Comparison of ENCODE assay signal across 22 cellular contexts in the genomic region with DNA sequence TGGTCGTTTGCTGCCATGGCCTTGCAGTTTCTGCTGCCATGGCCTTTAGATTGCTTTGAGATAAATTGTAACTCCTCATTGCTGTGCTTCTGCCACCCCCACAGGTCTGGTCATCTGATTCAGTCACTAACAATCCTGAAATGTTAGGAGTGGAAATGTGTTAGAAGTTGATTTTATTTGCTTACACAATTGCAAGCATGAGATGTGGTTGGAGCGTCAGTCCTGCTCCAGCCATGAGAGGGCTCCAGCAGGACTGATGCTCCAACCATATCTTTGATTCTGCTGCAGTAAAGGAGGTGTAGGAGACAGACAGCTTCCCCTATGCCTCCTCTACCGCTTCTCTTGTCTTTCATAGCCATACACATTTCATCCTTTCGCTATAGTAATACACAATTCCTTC.
DNase-seq lines count a peak whose midpoint lies in the region; FAIRE-seq and TF ChIP-seq lines count a peak whose summit lies in the region.
"Had no signal": no experiment of that assay in that cellular context is flagged by ENCODE, and none has a peak within 500 bp of the region (broad histone marks: within the 10 kb centered on the region; RNA-seq: fewer than 3 reads in every experiment).

No MANE protein-coding gene starts in this region.

- H3K4me2 ChIP-seq in OCI-LY7 (ENCODE audit: low read length) (no peak overlapping the region), H1 (ENCODE audit: insufficient read depth in 1 of 2, low read depth in 2 of 2, low read length in 2 of 2) (no peak overlapping the region), smooth muscle cell (peak overlapping the region; percentile 46)
- H3K4me2 ChIP-seq: BLaER1 treated with 17β-estradiol and CSF1 and Interleukin-3, amounts not matched to agents 10 nM and 100 nM had no signal

- no peaks in the 10 kb centered on the region for H3K9me3 ChIP-seq in OCI-LY7 (ENCODE audit: low read length)
- H3K9me3 ChIP-seq in H1 (ENCODE audit: insufficient read depth in 2 of 2, low read depth in 1 of 2, low read length in 1 of 2), result no peaks in the 10 kb centered on the region
- no peaks in the 10 kb centered on the region for H3K9me3 ChIP-seq in smooth muscle cell (replicated peaks; ENCODE audit: low read depth)
- H3K9me3 ChIP-seq: BLaER1 treated with 17β-estradiol and CSF1 and Interleukin-3, amounts not matched to agents 10 nM and 100 nM; MG63 had no signal

- no peaks in the 10 kb centered on the region for H4K20me1 ChIP-seq in OCI-LY7 (ENCODE audit: insufficient read depth, low read length)
- no peaks in the 10 kb centered on the region for H4K20me1 ChIP-seq in H1 (replicated peaks in 1 of 2; ENCODE audit: control insufficient read depth in 1 of 2, insufficient read depth in 2 of 2, low read length in 2 of 2)
- H4K20me1 ChIP-seq in smooth muscle cell (ENCODE audit: low read depth), result no peaks in the 10 kb centered on the region

- no peaks in the 10 kb centered on the region for H3K9me2 ChIP-seq in OCI-LY7 (ENCODE audit: insufficient read depth, low read length)

- H3K36me3 ChIP-seq in OCI-LY7 (ENCODE audit: insufficient read depth, low read length), result peaks cover 36% of the 10 kb centered on the region
- H3K36me3 ChIP-seq in H1 (ENCODE audit: control insufficient read depth in 2 of 4, insufficient read depth in 4 of 4, low read length in 3 of 4), result peaks cover 3 to 19% (median 13%) of the 10 kb centered on the region in 4 experiments; a peak in 6 of 8 replicates
- H3K36me3 ChIP-seq in smooth muscle cell (ENCODE audit: low read depth), result peaks cover 6% of the 10 kb centered on the region

- TF ChIP-seq CTCF in OCI-LY7 (conservative IDR thresholded peaks at IDR 0.05; ENCODE audit: low read length), result peak; percentile 20; the same call in 1 of the 2 replicates
- TF ChIP-seq CTCF in H1 (IDR thresholded peaks at IDR 0.05; ENCODE audit: control extremely low read depth in 1 of 3, insufficient read depth in 1 of 3, low read depth in 1 of 3, low read length in 3 of 3), result peak in 2 of 3 experiments; percentile 9 to 22; a peak in 2 of 4 replicates
- TF ChIP-seq CTCF in smooth muscle cell (IDR thresholded peaks at IDR 0.05; ENCODE audit: borderline replicate concordance, insufficient read depth, poor library complexity, severe bottlenecking), result no peak
- no peak for TF ChIP-seq CTCF in GM13976 (IDR thresholded peaks at IDR 0.05; ENCODE audit: borderline replicate concordance, control extremely low read depth, extremely low read depth, insufficient read depth, missing control alignments)

- POLR2A ChIA-PET in OCI-LY7 (lab: Charles Lee) (no interaction called here), H1 (lab: Charles Lee; ENCODE audit: partially characterized antibody) (no interaction called here)

- H2AFZ ChIP-seq in OCI-LY7 (ENCODE audit: low read length), result no peak overlapping the region
- H2AFZ ChIP-seq in H1 (ENCODE audit: low read length), result no peak overlapping the region
- H2AFZ ChIP-seq in smooth muscle cell (ENCODE audit: low read depth), result no peak overlapping the region

- H3K27me3 ChIP-seq in H1 (replicated peaks in 1 of 4; ENCODE audit: control insufficient read depth in 3 of 4, extremely low read depth in 1 of 4, insufficient read depth in 3 of 4, low read length in 3 of 4) (no peaks in the 10 kb centered on the region), smooth muscle cell (ENCODE audit: low read depth) (no peaks in the 10 kb centered on the region)
- H3K27me3 ChIP-seq: BLaER1 treated with 17β-estradiol and CSF1 and Interleukin-3, amounts not matched to agents 10 nM and 100 nM; MG63 had no signal

- no peaks in the 10 kb centered on the region; the same call in 1 of the 2 replicates for H3K23me2 ChIP-seq in H1 (ENCODE audit: low read depth, low read length)

- H3F3A ChIP-seq in smooth muscle cell (ENCODE audit: low read depth), result peaks cover 16% of the 10 kb centered on the region

- 93% methylated on average over 4 of the region's 4 CpGs; no CpG with 5 or more reads in 1 of the 2 experiments for WGBS in H1 (ENCODE audit: extremely low coverage in 1 of 2, insufficient coverage in 1 of 2, insufficient read length in 1 of 2, insufficient replicate concordance in 2 of 2, low coverage in 1 of 2, low lambda C conversion rate in 2 of 2, missing lambda C conversion rate in 1 of 2), 2 experiments
- 61% methylated on average over 4 of the region's 4 CpGs for WGBS in smooth muscle cell (ENCODE audit: low lambda C conversion rate)

- H2AK5ac ChIP-seq in H1 (ENCODE audit: low read depth, low read length), result no peak overlapping the region

- no TSS peak for BruUV-seq in OCI-LY7 (replicated peaks; lab: Mats Ljungman, UMichigan)

- no peak overlapping the region for H4K8ac ChIP-seq in H1 (ENCODE audit: extremely low read depth, insufficient read depth, low read length)

- no peak overlapping the region for H2BK20ac ChIP-seq in H1 (ENCODE audit: low read length)

- no peak overlapping the region for H3K56ac ChIP-seq in H1 (replicated peaks; ENCODE audit: insufficient read length, low read depth, low read length)

- no peak overlapping the region for H4K5ac ChIP-seq in H1 (ENCODE audit: insufficient read length, low read depth, low read length)

- no peak for TF ChIP-seq POLR2A in H1 (IDR thresholded peaks at IDR 0.05; ENCODE audit: control extremely low read depth in 1 of 2, low read depth in 2 of 2, low read length in 2 of 2)

- DNase-seq in EL (peak; percentile 21), OCI-LY7 (ENCODE audit: low spot score) (no peak), H1 (ENCODE audit: low read depth in 1 of 2, low spot score in 2 of 2) (no peak), smooth muscle cell (lab: John Stamatoyannopoulos, UW; ENCODE audit: unreplicated experiment) (no peak), NCI-H1048 (lab: John Stamatoyannopoulos, UW) (no peak), GM13976 (ENCODE audit: low spot score) (no peak), dermis blood vessel endothelial cell (no peak), head of caudate nucleus (no peak)
- DNase-seq: CD8-positive, alpha-beta memory T cell; DMS79; Karpas-422; MG63; NCI-H1105; NCI-H1694 treated with DMSO at 0.1 percent for 48 hours; NCI-H2107; NCI-H226; NCI-H526; RPMI8226; SW 1271 had no signal

- CTCF ChIA-PET in OCI-LY7 (lab: Charles Lee; ENCODE audit: unreplicated experiment) (no interaction called here), H1 (lab: Charles Lee; ENCODE audit: partially characterized antibody) (interaction anchor here (1.4 kb wide), 1 partner anchor 16 kb away, joined by 3 read pairs; no protein-coding TSS in a partner anchor)

- H2BK5ac ChIP-seq in H1 (ENCODE audit: low read depth, low read length), result no peak overlapping the region

- H3K79me1 ChIP-seq in H1 (ENCODE audit: low read depth, low read length), result no peaks in the 10 kb centered on the region

- no peak overlapping the region for H3K18ac ChIP-seq in H1 (ENCODE audit: extremely low read depth, low read length)

- H3K9ac ChIP-seq in H1 (replicated peaks in 1 of 4; ENCODE audit: extremely low read depth in 1 of 4, low read depth in 3 of 4, low read length in 3 of 4), result no peak overlapping the region
- H3K9ac ChIP-seq in smooth muscle cell (ENCODE audit: low read depth), result no peak overlapping the region
- H3K9ac ChIP-seq: BLaER1 treated with 17β-estradiol and CSF1 and Interleukin-3, amounts not matched to agents 10 nM and 100 nM had no signal

- H3K4me3 ChIP-seq in OCI-LY7 (ENCODE audit: low read depth, low read length, poor library complexity, severe bottlenecking), result no peak overlapping the region
- no peak overlapping the region for H3K4me3 ChIP-seq in H1 (ENCODE audit: extremely low read depth in 1 of 4, insufficient read depth in 2 of 4, low read depth in 3 of 4, low read length in 4 of 4)
- H3K4me3 ChIP-seq in smooth muscle cell, result no peak overlapping the region
- H3K4me3 ChIP-seq: BLaER1 treated with 17β-estradiol and CSF1 and Interleukin-3, amounts not matched to agents 10 nM and 100 nM; MG63 had no signal

- H3K4me1 ChIP-seq in OCI-LY7 (ENCODE audit: insufficient read depth, low read length, poor library complexity, severe bottlenecking) (no peaks in the 10 kb centered on the region), H1 (replicated peaks in 1 of 4; ENCODE audit: control insufficient read depth in 3 of 4, insufficient read depth in 4 of 4, low read length in 3 of 4) (no peaks in the 10 kb centered on the region), smooth muscle cell (ENCODE audit: low read depth) (peaks cover 16% of the 10 kb centered on the region)
- H3K4me1 ChIP-seq: BLaER1 treated with 17β-estradiol and CSF1 and Interleukin-3, amounts not matched to agents 10 nM and 100 nM had no signal

- H2BK15ac ChIP-seq in H1 (ENCODE audit: low read length), result no peak overlapping the region

- intact Hi-C loops in OCI-LY7 (cut with micrococcal nuclease; ENCODE audit: unreplicated experiment) (no loop called here), head of caudate nucleus (cut with DNase I) (no loop called here)

- no peak for TF ChIP-seq EP300 in H1 (IDR thresholded peaks at IDR 0.05; ENCODE audit: borderline replicate concordance in 1 of 2, low read depth in 2 of 2, low read length in 2 of 2)

- no peak overlapping the region for H4K91ac ChIP-seq in H1 (replicated peaks; ENCODE audit: insufficient read length, low read length)

- H3K14ac ChIP-seq in H1 (ENCODE audit: insufficient read length), result no peak overlapping the region

- in situ Hi-C loops in GM13976 (cut with MboI; ENCODE audit: low sequenced_read_pairs, unreplicated experiment), result no loop called here

- FAIRE-seq in H1 (lab: Jason Lieb, UNC), result no peak
- FAIRE-seq: D721Med, G401.6 had no signal

- no peak overlapping the region for H3K4ac ChIP-seq in H1 (replicated peaks; ENCODE audit: insufficient read length, low read depth, low read length)

- no peak overlapping the region for H3K23ac ChIP-seq in H1 (ENCODE audit: insufficient read length)

- H2BK120ac ChIP-seq in H1 (replicated peaks; ENCODE audit: low read depth, low read length), result no peak overlapping the region

- H2BK12ac ChIP-seq in H1 (ENCODE audit: low read depth, low read length), result no peak overlapping the region

- H3K79me2 ChIP-seq in OCI-LY7 (ENCODE audit: insufficient read depth, low read depth, low read length) (no peaks in the 10 kb centered on the region), H1 (ENCODE audit: control insufficient read depth in 1 of 2, insufficient read depth in 2 of 2, low read length in 2 of 2) (no peaks in the 10 kb centered on the region), smooth muscle cell (ENCODE audit: low read depth) (no peaks in the 10 kb centered on the region)

- TF ChIP-seq RAD21 in H1 (IDR thresholded peaks at IDR 0.05 in 1 of 2, conservative IDR thresholded peaks at IDR 0.05 in 1 of 2; ENCODE audit: low read depth in 2 of 2, low read length in 2 of 2), result peak; percentile 12 to 22; a peak in 2 of 4 replicates

- H3K27ac ChIP-seq in OCI-LY7 (ENCODE audit: low read depth, low read length, poor library complexity, severe bottlenecking) (no peak overlapping the region), H1 (ENCODE audit: low read depth, low read length) (no peak overlapping the region), smooth muscle cell (ENCODE audit: low read depth) (peak overlapping the region; percentile 57)
- H3K27ac ChIP-seq: BLaER1 treated with 17β-estradiol and CSF1 and Interleukin-3, amounts not matched to agents 10 nM and 100 nM had no signal

TF ChIP-seq in H1, 55 proteins besides CTCF, POLR2A, EP300 and RAD21 (continues in another document):
- TF ChIP-seq SIN3A (conservative IDR thresholded peaks at IDR 0.05 in 1 of 2, IDR thresholded peaks at IDR 0.05 in 1 of 2; ENCODE audit: low read depth in 1 of 2, low read length in 2 of 2) (no peak), NANOG (IDR thresholded peaks at IDR 0.05; ENCODE audit: insufficient read depth, low read depth, low read length, poor library complexity, severe bottlenecking) (no peak)

Comparison
In these comparisons a context has a peak if more than half of its experiments do, and no peak if none do; other contexts are left out.
1. CTCF ChIP-seq: peak in OCI-LY7 (single experiment) and H1 (2 of 3); none in smooth muscle cell (single experiment) and GM13976 (single experiment).